Comparison of ENCODE assay signal across 25 cellular contexts in genomic region chr6:90387826-90388225, GRCh38.
"Had no signal": no experiment of that assay in that cellular context is flagged by ENCODE, and none has a peak within 500 bp of the region (broad histone marks: within the 10 kb centered on the region; RNA-seq: fewer than 3 reads in every experiment).

No MANE protein-coding gene starts in this region.

- H3K27ac ChIP-seq: breast epithelium, colonic mucosa, dorsolateral prefrontal cortex, left lung, sigmoid colon, testis, uterus had no signal

- H3K27me3 Mint-ChIP-seq: activated CD8-positive, alpha-beta T cell treated with anti-CD3 and anti-CD28 coated beads for 36 hours; stimulated activated memory B cell treated with anti-CD40 and anti-IgM and Interleukin-4, amounts not matched to agents 10 μg/mL and 1 μg/mL and 100 μg/mL, for 72 hours had no signal

- FAIRE-seq: endothelial cell of umbilical vein had no signal

- H3K36me3 ChIP-seq: breast epithelium, colonic mucosa, left lung, sigmoid colon, uterus had no signal

- H3K9me3 Mint-ChIP-seq: activated CD8-positive, alpha-beta T cell treated with anti-CD3 and anti-CD28 coated beads for 36 hours; activated naive CD4-positive, alpha-beta T cell treated with anti-CD3 and anti-CD28 coated beads, Interleukin-2, amount 50 U/mL, for 72 hours; effector memory CD8-positive, alpha-beta T cell; immature natural killer cell; natural killer cell treated with Interleukin-12 subunit alpha and Interleukin-12 subunit beta and Interleukin-15 and Interleukin-18, amount 100 ng/mL, for 72 hours; stimulated activated memory B cell treated with anti-CD40 and anti-IgM and Interleukin-4, amounts not matched to agents 10 μg/mL and 1 μg/mL and 100 μg/mL, for 72 hours; WTC11 had no signal

- H3K4me3 Mint-ChIP-seq: activated CD8-positive, alpha-beta memory T cell treated with anti-CD3 and anti-CD28 coated beads, Interleukin-2, amount 10 ng/mL, durations not matched to agents 7 days and 5 days; activated CD8-positive, alpha-beta T cell treated with anti-CD3 and anti-CD28 coated beads for 36 hours; effector memory CD8-positive, alpha-beta T cell; immature natural killer cell; natural killer cell treated with Interleukin-12 subunit alpha and Interleukin-12 subunit beta and Interleukin-15 and Interleukin-18, amount 100 ng/mL, for 72 hours; stimulated activated memory B cell treated with anti-CD40 and anti-IgM and Interleukin-4, amounts not matched to agents 10 μg/mL and 1 μg/mL and 100 μg/mL, for 72 hours; WTC11 had no signal

- H3K4me2 ChIP-seq: smooth muscle cell had no signal

- H3K36me3 Mint-ChIP-seq: activated CD8-positive, alpha-beta memory T cell treated with anti-CD3 and anti-CD28 coated beads, Interleukin-2, amount 10 ng/mL, durations not matched to agents 7 days and 5 days; activated naive CD4-positive, alpha-beta T cell treated with anti-CD3 and anti-CD28 coated beads, Interleukin-2, amount 50 U/mL, for 72 hours; immature natural killer cell; natural killer cell treated with Interleukin-12 subunit alpha and Interleukin-12 subunit beta and Interleukin-15 and Interleukin-18, amount 100 ng/mL, for 72 hours; stimulated activated memory B cell treated with anti-CD40 and anti-IgM and Interleukin-4, amounts not matched to agents 10 μg/mL and 1 μg/mL and 100 μg/mL, for 72 hours; WTC11 had no signal

- H3K27ac Mint-ChIP-seq: activated CD8-positive, alpha-beta T cell treated with anti-CD3 and anti-CD28 coated beads for 36 hours; activated naive CD4-positive, alpha-beta T cell treated with anti-CD3 and anti-CD28 coated beads, Interleukin-2, amount 50 U/mL, for 72 hours; immature natural killer cell; natural killer cell treated with Interleukin-12 subunit alpha and Interleukin-12 subunit beta and Interleukin-15 and Interleukin-18, amount 100 ng/mL, for 72 hours; progenitor cell of endocrine pancreas; stimulated activated memory B cell treated with anti-CD40 and anti-IgM and Interleukin-4, amounts not matched to agents 10 μg/mL and 1 μg/mL and 100 μg/mL, for 72 hours; WTC11 had no signal

- DNase-seq: activated CD8-positive, alpha-beta memory T cell treated with anti-CD3 and anti-CD28 coated beads, Interleukin-2, amount 10 ng/mL, durations not matched to agents 7 days and 5 days; activated effector memory CD4-positive, alpha-beta T cell treated with Interleukin-2 at 50 U/mL for 16 hours; colonic mucosa; dorsolateral prefrontal cortex; effector memory CD8-positive, alpha-beta T cell; foreskin melanocyte; immature natural killer cell; kidney glomerular epithelial cell; left lung; mammary epithelial cell; midbrain; retina; sigmoid colon; T-helper 9 cell; testis; uterus had no signal

- H3K4me3 ChIP-seq: breast epithelium, colonic mucosa, dorsolateral prefrontal cortex, left lung, sigmoid colon, smooth muscle cell, testis, uterus had no signal

- H3K9me3 ChIP-seq: breast epithelium, colonic mucosa, left lung, sigmoid colon, testis, uterus had no signal

- H3K27me3 ChIP-seq: breast epithelium, colonic mucosa, dorsolateral prefrontal cortex, sigmoid colon, testis, uterus had no signal

- H3K4me1 ChIP-seq: breast epithelium, colonic mucosa, left lung, sigmoid colon, testis, uterus had no signal
